In the genomic region with DNA sequence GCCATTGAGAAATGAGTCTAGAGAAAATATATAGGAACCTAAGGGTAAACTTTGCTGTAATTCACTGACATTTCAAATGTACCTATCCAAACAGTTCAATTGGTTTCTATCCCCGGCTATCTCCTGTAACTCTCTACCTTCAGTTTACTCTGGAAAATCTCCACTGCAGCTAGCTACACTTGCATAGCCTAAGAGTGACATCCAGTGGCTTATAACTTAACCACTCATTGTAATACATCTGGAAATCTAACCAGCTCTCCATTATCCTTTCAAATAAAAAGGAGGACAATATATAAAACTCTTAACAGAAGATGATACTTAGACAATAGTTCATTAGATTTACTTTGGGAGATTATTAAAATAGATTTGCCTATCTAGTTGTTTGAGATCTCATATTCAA, we compare ENCODE assay signal across 10 cellular contexts. TPM values are rescaled to one million over a fixed set of nuclear protein-coding genes. Genes with fewer than 3 reads are reported as not detected.
DNase-seq lines count a peak whose midpoint lies in the region; ATAC-seq and TF ChIP-seq lines count a peak whose summit lies in the region.
"Had no signal": no experiment of that assay in that cellular context is flagged by ENCODE, and none has a peak within 500 bp of the region (broad histone marks: within the 10 kb centered on the region; RNA-seq: fewer than 3 reads in every experiment).

No MANE protein-coding gene starts in this region.

- POLR2A ChIA-PET in OCI-LY7 (lab: Charles Lee): no interaction called here
- POLR2A ChIA-PET in activated CD8-positive, alpha-beta T cell treated with anti-CD3 and anti-CD28 coated beads for 36 hours (lab: Charles Lee): no interaction called here

- H3K36me3 ChIP-seq in OCI-LY7 (ENCODE audit: insufficient read depth, low read length) (no peaks in the 10 kb centered on the region), prostate gland (no peaks in the 10 kb centered on the region)

- no TSS peak for BruUV-seq in OCI-LY7 (replicated peaks; lab: Mats Ljungman, UMichigan)

- no peak overlapping the region for H3K4me3 ChIP-seq in OCI-LY7 (ENCODE audit: low read depth, low read length, poor library complexity, severe bottlenecking)
- no peak overlapping the region for H3K4me3 ChIP-seq in fibroblast of mammary gland (ENCODE audit: control insufficient read depth, low read depth, low read length)
- no peak overlapping the region for H3K4me3 ChIP-seq in prostate gland
- H3K4me3 ChIP-seq: skin epidermis had no signal

- in situ Hi-C loops in GM13977 (cut with MboI; ENCODE audit: low pct_unique_long_range_greater_than_20kb, low sequenced_read_pairs, unreplicated experiment): no loop called here

- H4K20me1 ChIP-seq in OCI-LY7 (ENCODE audit: insufficient read depth, low read length): no peaks in the 10 kb centered on the region

- H3K27ac Mint-ChIP-seq in activated CD8-positive, alpha-beta T cell treated with anti-CD3 and anti-CD28 coated beads for 36 hours: no peak overlapping the region
- H3K27ac Mint-ChIP-seq in natural killer cell: no peak overlapping the region

- H3K9me3 Mint-ChIP-seq in activated CD8-positive, alpha-beta T cell treated with anti-CD3 and anti-CD28 coated beads for 36 hours: no peaks in the 10 kb centered on the region
- H3K9me3 Mint-ChIP-seq in natural killer cell: no peaks in the 10 kb centered on the region

- no peaks in the 10 kb centered on the region for H3K79me2 ChIP-seq in OCI-LY7 (ENCODE audit: insufficient read depth, low read depth, low read length)

- TF ChIP-seq CTCF in GM13977 (IDR thresholded peaks at IDR 0.05; ENCODE audit: extremely low read depth, insufficient read depth, missing control alignments) (peak; percentile 19), OCI-LY7 (conservative IDR thresholded peaks at IDR 0.05; ENCODE audit: low read length) (peak; percentile 41), fibroblast of mammary gland (conservative IDR thresholded peaks at IDR 0.05; ENCODE audit: control insufficient read depth, insufficient read depth, low read depth, low read length) (peak; percentile 65), prostate gland (IDR thresholded peaks at IDR 0.05) (peak in 3 of 4 experiments; percentile 26 to 60 (median 36)), natural killer cell (IDR thresholded peaks at IDR 0.05) (no peak)
- no peak for TF ChIP-seq CTCF in activated CD8-positive, alpha-beta T cell treated with anti-CD3 and anti-CD28 coated beads for 36 hours (IDR thresholded peaks at IDR 0.05)

- DNase-seq in GM13977 (ENCODE audit: low spot score): no peak
- DNase-seq in OCI-LY7 (ENCODE audit: low spot score): no peak
- peak; percentile 72 for DNase-seq in fibroblast of mammary gland (ENCODE audit: low read depth)
- peak; percentile 5 for DNase-seq in prostate gland (ENCODE audit: low spot score)
- no peak for DNase-seq in nucleus accumbens (lab: John Stamatoyannopoulos, UW)
- no peak for DNase-seq in activated CD8-positive, alpha-beta T cell treated with anti-CD3 and anti-CD28 coated beads for 36 hours
- DNase-seq in NCI-H2029 (lab: John Stamatoyannopoulos, UW): no peak
- no peak for DNase-seq in natural killer cell
- DNase-seq: SIG-M5 had no signal

- H3K9me2 ChIP-seq in OCI-LY7 (ENCODE audit: insufficient read depth, low read length): no peaks in the 10 kb centered on the region

- CTCF ChIA-PET in OCI-LY7 (lab: Charles Lee; ENCODE audit: unreplicated experiment): interaction anchor here (1.0 kb wide), 1 partner anchor 824 kb away, joined by 3 read pairs; no protein-coding TSS in a partner anchor
- CTCF ChIA-PET in activated CD8-positive, alpha-beta T cell treated with anti-CD3 and anti-CD28 coated beads for 36 hours (lab: Charles Lee): no interaction called here

- no peaks in the 10 kb centered on the region for H3K36me3 Mint-ChIP-seq in activated CD8-positive, alpha-beta T cell treated with anti-CD3 and anti-CD28 coated beads for 36 hours (ENCODE audit: low read depth)
- no peaks in the 10 kb centered on the region for H3K36me3 Mint-ChIP-seq in natural killer cell

- no peak for TF ChIP-seq POLR2A in prostate gland (IDR thresholded peaks at IDR 0.05)

- H3K4me1 ChIP-seq in OCI-LY7 (ENCODE audit: insufficient read depth, low read length, poor library complexity, severe bottlenecking): no peaks in the 10 kb centered on the region
- H3K4me1 ChIP-seq in prostate gland (replicated peaks): no peaks in the 10 kb centered on the region

- no peaks in the 10 kb centered on the region for H3K4me1 Mint-ChIP-seq in activated CD8-positive, alpha-beta T cell treated with anti-CD3 and anti-CD28 coated beads for 36 hours (ENCODE audit: low read depth)
- H3K4me1 Mint-ChIP-seq in natural killer cell: no peaks in the 10 kb centered on the region

- H3K27me3 Mint-ChIP-seq in activated CD8-positive, alpha-beta T cell treated with anti-CD3 and anti-CD28 coated beads for 36 hours: peaks cover 44% of the 10 kb centered on the region
- H3K27me3 Mint-ChIP-seq in natural killer cell (ENCODE audit: low read depth in 2 of 2): peaks cover 41 to 79% of the 10 kb centered on the region in 2 donors

- H3K9me3 ChIP-seq in OCI-LY7 (ENCODE audit: low read length) (no peaks in the 10 kb centered on the region), prostate gland (no peaks in the 10 kb centered on the region)

- H3K27me3 ChIP-seq in prostate gland (replicated peaks; ENCODE audit: insufficient read depth): no peaks in the 10 kb centered on the region

- intact Hi-C loops in OCI-LY7 (cut with micrococcal nuclease; ENCODE audit: unreplicated experiment): no loop called here
- intact Hi-C loops in prostate gland (cut with DNase I): loop anchor here (5.0 to 10.0 kb wide), 2 partner anchors 244 to 561 kb away; partner anchors contain the start of gene SLIT3
- intact Hi-C loops in activated CD8-positive, alpha-beta T cell treated with anti-CD3 and anti-CD28 coated beads for 36 hours (cut with micrococcal nuclease): no loop called here
- intact Hi-C loops in natural killer cell (cut with micrococcal nuclease): no loop called here

- whole genome bisulfite sequencing in prostate gland: 18% methylated on average over 1 of the region's 1 CpG

- H3K27ac ChIP-seq in OCI-LY7 (ENCODE audit: low read depth, low read length, poor library complexity, severe bottlenecking) (no peak overlapping the region), prostate gland (no peak overlapping the region)

- no peak overlapping the region for H3K4me3 Mint-ChIP-seq in activated CD8-positive, alpha-beta T cell treated with anti-CD3 and anti-CD28 coated beads for 36 hours
- no peak overlapping the region for H3K4me3 Mint-ChIP-seq in natural killer cell

- no peak overlapping the region for H3K4me2 ChIP-seq in OCI-LY7 (ENCODE audit: low read length)

- no peak overlapping the region for H2AFZ ChIP-seq in OCI-LY7 (ENCODE audit: low read length)

- ATAC-seq in activated CD8-positive, alpha-beta T cell treated with anti-CD3 and anti-CD28 coated beads for 36 hours: no peak
- ATAC-seq in natural killer cell: no peak

RNA-seq across cellular contexts. Expression of gene SPDL1, which starts 35.3 kb away (rescaled TPM):
- total RNA-seq in OCI-LY7 (2014; rRNA removed; shearing (Covaris generic)): 27.4 and 40.4 TPM in 2 replicates
- 65.9 and 69.2 TPM in 2 replicates for total RNA-seq in OCI-LY7 (2022)
- total RNA-seq in prostate gland: 10 to 100 TPM in 1 of 2 donors, 1 to 10 TPM in 1; 9.0 to 12.6 TPM
- total RNA-seq in activated CD8-positive, alpha-beta T cell treated with anti-CD3 and anti-CD28 coated beads for 36 hours: 10 to 100 TPM; 40.1 to 40.2 TPM
- 10 to 100 TPM in 2 of 3 donors, 1 to 10 TPM in 1; 6.5 to 19.1 (median 10.2) TPM for total RNA-seq in natural killer cell

Comparison
In these comparisons a context has a peak if more than half of its experiments do, and no peak if none do; other contexts are left out.
1. DNase-seq: peak in fibroblast of mammary gland (single experiment) and prostate gland (single experiment); none in GM13977 (single experiment), OCI-LY7 (single experiment), nucleus accumbens (0 of 56), activated CD8-positive, alpha-beta T cell treated with anti-CD3 and anti-CD28 coated beads for 36 hours (single experiment), NCI-H2029 (single experiment) and natural killer cell (single experiment).
2. CTCF ChIP-seq: peak in GM13977 (single experiment), OCI-LY7 (single experiment), fibroblast of mammary gland (single experiment) and prostate gland (3 of 4); none in activated CD8-positive, alpha-beta T cell treated with anti-CD3 and anti-CD28 coated beads for 36 hours (single experiment) and natural killer cell (single experiment).